In genomic region chr4:140924761-140925392, GRCh38 we compare ENCODE assay signal across 22 cellular contexts.
DNase-seq lines count a peak whose midpoint lies in the region; ATAC-seq and TF ChIP-seq lines count a peak whose summit lies in the region.
"Had no signal": no experiment of that assay in that cellular context is flagged by ENCODE, and none has a peak within 500 bp of the region (broad histone marks: within the 10 kb centered on the region; RNA-seq: fewer than 3 reads in every experiment).

No MANE protein-coding gene starts in this region.

- TF ChIP-seq CTCF in DND-41 (IDR thresholded peaks at IDR 0.05; ENCODE audit: borderline replicate concordance, extremely low read depth, low read length, poor library complexity, severe bottlenecking) (no peak), heart right ventricle (IDR thresholded peaks at IDR 0.05) (peak in 1 of 9 donors; percentile 13)

- no peaks in the 10 kb centered on the region for H3K9me3 ChIP-seq in DND-41 (ENCODE audit: insufficient read depth, low read length, severe bottlenecking)
- H3K9me3 ChIP-seq in heart right ventricle, result no peaks in the 10 kb centered on the region
- H3K9me3 ChIP-seq: gastroesophageal sphincter, MG63, SJCRH30, suprapubic skin had no signal

- H3K4me1 ChIP-seq in DND-41 (ENCODE audit: insufficient read depth, low read length) (no peaks in the 10 kb centered on the region), heart right ventricle (peaks cover 0 to 31% (median 4%) of the 10 kb centered on the region in 9 donors)
- H3K4me1 ChIP-seq: SJCRH30, suprapubic skin had no signal

- H3K4me3 ChIP-seq in DND-41 (ENCODE audit: low read depth in 1 of 2, low read length in 2 of 2) (no peak overlapping the region), heart right ventricle (no peak overlapping the region)
- H3K4me3 ChIP-seq: gastroesophageal sphincter, GM23248, MG63, SJCRH30, suprapubic skin had no signal

- no peak overlapping the region for H2AFZ ChIP-seq in DND-41 (ENCODE audit: low read depth, low read length)
- H2AFZ ChIP-seq: GM23248 had no signal

- no peaks in the 10 kb centered on the region for H3K27me3 ChIP-seq in DND-41 (ENCODE audit: insufficient read depth, low read length, poor library complexity)
- H3K27me3 ChIP-seq in heart right ventricle, result no peaks in the 10 kb centered on the region
- H3K27me3 ChIP-seq: gastroesophageal sphincter, MG63, SJCRH30, suprapubic skin had no signal

- ATAC-seq in DND-41 (ENCODE audit: insufficient read depth, low read depth) (peak; percentile 24; the same call in 1 of the 3 replicates), heart right ventricle (peak in 6 of 8 donors; percentile 29 to 62 (median 54)), GM18517 (IDR thresholded peaks at IDR 0.05; ENCODE audit: unreplicated experiment) (no peak)
- ATAC-seq: gastroesophageal sphincter had no signal

- H4K20me1 ChIP-seq in DND-41 (ENCODE audit: insufficient read depth, low read length), result no peaks in the 10 kb centered on the region

- H3K36me3 ChIP-seq in DND-41 (ENCODE audit: insufficient read depth, low read length), result no peaks in the 10 kb centered on the region
- peaks cover 0 to 3% (median 0%) of the 10 kb centered on the region in 9 donors for H3K36me3 ChIP-seq in heart right ventricle
- H3K36me3 ChIP-seq: gastroesophageal sphincter, MG63, SJCRH30, suprapubic skin had no signal

- H3K27ac ChIP-seq in DND-41 (ENCODE audit: low read length) (no peak overlapping the region), heart right ventricle (peak overlapping the region in 3 of 10 donors; percentile 1 to 48 (median 16))
- H3K27ac ChIP-seq: 22Rv1, C4-2B, GM23248, SJCRH30, suprapubic skin had no signal

- H3K4me2 ChIP-seq in DND-41 (ENCODE audit: insufficient read depth, low read length), result no peak overlapping the region

- intact Hi-C loops in heart right ventricle (cut with DNase I), result no loop called here

- WGBS in heart right ventricle, 2 donors, result 43 to 45% methylated on average over 3 of the region's 3 CpGs

- no peak overlapping the region for H3K9ac ChIP-seq in DND-41 (ENCODE audit: low read depth, low read length)
- H3K9ac ChIP-seq: GM23248 had no signal

- peak; percentile 20 for DNase-seq in DMS 273 (lab: John Stamatoyannopoulos, UW; ENCODE audit: unreplicated experiment)
- no peak for DNase-seq in DMS 273 treated with DMSO at 0.1 percent for 48 hours (lab: John Stamatoyannopoulos, UW)
- no peak for DNase-seq in DND-41
- DNase-seq in NCI-H2171 (lab: John Stamatoyannopoulos, UW), result peak; percentile 62
- DNase-seq in heart right ventricle, result no peak
- DNase-seq in NCI-H2227 treated with DMSO at 0.1 percent for 48 hours (lab: John Stamatoyannopoulos, UW), result no peak
- no peak for DNase-seq in NCI-H748 (lab: John Stamatoyannopoulos, UW; ENCODE audit: unreplicated experiment)
- DNase-seq: activated CD4-positive, CD25-positive, alpha-beta regulatory T cell; activated effector memory CD4-positive, alpha-beta T cell treated with anti-CD3 and anti-CD28 coated beads, Interleukin-2, amount 50 U/mL, for 16 hours; activated T-cell treated with anti-CD3 and anti-CD28 coated beads, Interleukin-2, amount 50 U/mL, for 24 hours; effector CD4-positive, alpha-beta T cell; GM23248; KG1; MG63; NCI-H1105 treated with DMSO at 0.1 percent for 48 hours; SJCRH30; stimulated activated naive CD4-positive, alpha-beta T cell had no signal

- no peaks in the 10 kb centered on the region for H3K79me2 ChIP-seq in DND-41 (ENCODE audit: insufficient read depth, low read length)

Comparison
In these comparisons a context has a peak if more than half of its experiments do, and no peak if none do; other contexts are left out.
1. DNase-seq: peak in DMS 273 (single experiment) and NCI-H2171 (single experiment); none in DMS 273 treated with DMSO at 0.1 percent for 48 hours (single experiment), DND-41 (single experiment), heart right ventricle (0 of 2), NCI-H2227 treated with DMSO at 0.1 percent for 48 hours (single experiment) and NCI-H748 (single experiment).